In genomic region chr12:12974211-12974610, GRCh38 we compare ENCODE assay signal across 26 cellular contexts. TPM values are rescaled to one million over a fixed set of nuclear protein-coding genes. Genes with fewer than 3 reads are reported as not detected.
"Had no signal": no experiment of that assay in that cellular context is flagged by ENCODE, and none has a peak within 500 bp of the region (broad histone marks: within the 10 kb centered on the region; RNA-seq: fewer than 3 reads in every experiment).

No MANE protein-coding gene starts in this region.

- H3K27ac ChIP-seq: SK-N-MC, VCaP had no signal

- DNase-seq: activated CD4-positive, alpha-beta memory T cell treated with anti-CD3 and anti-CD28 coated beads for 36 hours; activated CD4-positive, alpha-beta T cell treated with anti-CD3 and anti-CD28 coated beads, Interleukin-2, amount 10 ng/mL, durations not matched to agents 7 days and 5 days; activated CD4-positive, CD25-positive, alpha-beta regulatory T cell; activated CD8-positive, alpha-beta memory T cell treated with anti-CD3 and anti-CD28 coated beads for 24 hours; activated gamma-delta T cell treated with Interleukin-2 at 50 U/mL for 16 hours; activated naive CD4-positive, alpha-beta T cell treated with anti-CD3 and anti-CD28 coated beads, Interleukin-2, amount 10 ng/mL, durations not matched to agents 7 days and 5 days; activated naive CD8-positive, alpha-beta T cell treated with anti-CD3 and anti-CD28 coated beads for 36 hours; activated T-cell treated with anti-CD3 and anti-CD28 coated beads, Interleukin-2, amount 50 U/mL, for 48 hours; Karpas-422; NCI-H1105 treated with DMSO at 0.1 percent for 48 hours; NCI-H1436 treated with DMSO at 0.1 percent for 48 hours; NCI-H187; NCI-H2081; NCI-H510A treated with DMSO at 0.1 percent for 48 hours; NCI-H69; PC-3; SIG-M5; T-cell; T-helper 2 cell; T1000 had no signal

- H3K4me3 Mint-ChIP-seq: activated CD4-positive, alpha-beta memory T cell treated with anti-CD3 and anti-CD28 coated beads for 36 hours; activated CD4-positive, alpha-beta T cell treated with anti-CD3 and anti-CD28 coated beads, Interleukin-2, amount 10 ng/mL, durations not matched to agents 7 days and 5 days; activated naive CD4-positive, alpha-beta T cell treated with anti-CD3 and anti-CD28 coated beads, Interleukin-2, amount 10 ng/mL, durations not matched to agents 7 days and 5 days; activated naive CD8-positive, alpha-beta T cell treated with anti-CD3 and anti-CD28 coated beads for 36 hours; brain; T-cell had no signal

- H3K27me3 Mint-ChIP-seq: activated CD4-positive, alpha-beta memory T cell treated with anti-CD3 and anti-CD28 coated beads for 36 hours; activated CD4-positive, alpha-beta T cell treated with anti-CD3 and anti-CD28 coated beads, Interleukin-2, amount 10 ng/mL, durations not matched to agents 7 days and 5 days; activated naive CD4-positive, alpha-beta T cell treated with anti-CD3 and anti-CD28 coated beads, Interleukin-2, amount 10 ng/mL, durations not matched to agents 7 days and 5 days; activated naive CD8-positive, alpha-beta T cell treated with anti-CD3 and anti-CD28 coated beads for 36 hours; brain; T-cell had no signal

- ATAC-seq: K562, PC-3, T-cell had no signal

- H3K27ac Mint-ChIP-seq: activated CD4-positive, alpha-beta memory T cell treated with anti-CD3 and anti-CD28 coated beads for 36 hours; activated CD4-positive, alpha-beta T cell treated with anti-CD3 and anti-CD28 coated beads, Interleukin-2, amount 10 ng/mL, durations not matched to agents 7 days and 5 days; activated naive CD4-positive, alpha-beta T cell treated with anti-CD3 and anti-CD28 coated beads, Interleukin-2, amount 10 ng/mL, durations not matched to agents 7 days and 5 days; activated naive CD8-positive, alpha-beta T cell treated with anti-CD3 and anti-CD28 coated beads for 36 hours; activated T-helper 2 cell treated with anti-CD3 and anti-CD28 coated beads, Interferon-gamma antibody, Interleukin-2, Interleukin-4, amounts not matched to agents 10 μg/mL and 5 μg/mL and 100 μg/mL, durations not matched to agents 14 hours and 24 hours and 36 hours; T-cell had no signal

- H3K4me1 Mint-ChIP-seq: activated CD4-positive, alpha-beta T cell treated with anti-CD3 and anti-CD28 coated beads, Interleukin-2, amount 10 ng/mL, durations not matched to agents 7 days and 5 days; activated naive CD4-positive, alpha-beta T cell treated with anti-CD3 and anti-CD28 coated beads, Interleukin-2, amount 10 ng/mL, durations not matched to agents 7 days and 5 days; activated naive CD8-positive, alpha-beta T cell treated with anti-CD3 and anti-CD28 coated beads for 36 hours; brain; T-cell had no signal

- H3K4me3 ChIP-seq: K562, SK-N-MC had no signal

RNA-seq across cellular contexts. Expression of gene GPRC5D, which starts 22.2 kb away (rescaled TPM):
- total RNA-seq: activated naive CD8-positive, alpha-beta T cell treated with anti-CD3 and anti-CD28 coated beads for 36 hours; activated T-helper 2 cell treated with anti-CD3 and anti-CD28 coated beads, Interferon-gamma antibody, Interleukin-2, Interleukin-4, amounts not matched to agents 10 μg/mL and 5 μg/mL and 100 μg/mL, durations not matched to agents 14 hours and 24 hours and 36 hours; astrocyte; K562; PC-3; T-cell had no signal
